Comparison of ENCODE assay signal across 11 cellular contexts in genomic region chr4:48699470-48699869, GRCh38.
A peak's percentile ranks its signal among the peaks of the same experiment; 100 is the strongest.
DNase-seq lines count a peak whose midpoint lies in the region; ATAC-seq and TF ChIP-seq lines count a peak whose summit lies in the region.
"Had no signal": no experiment of that assay in that cellular context is flagged by ENCODE, and none has a peak within 500 bp of the region (broad histone marks: within the 10 kb centered on the region; RNA-seq: fewer than 3 reads in every experiment).

No MANE protein-coding gene starts in this region.

- TSS peak; percentile 59 for BruUV-seq in Panc1 (replicated peaks; lab: Mats Ljungman, UMichigan)

- no peaks in the 10 kb centered on the region for H3K27me3 ChIP-seq in Panc1 (ENCODE audit: control insufficient read depth, insufficient read depth, low read length)
- H3K27me3 ChIP-seq: cardiac muscle cell had no signal

- peak overlapping the region; percentile 9 to 37; a peak in 2 of 4 replicates for H3K4me3 ChIP-seq in Panc1 (ENCODE audit: low read depth in 2 of 2, low read length in 2 of 2)
- H3K4me3 ChIP-seq: cardiac muscle cell had no signal

- H3K4me1 ChIP-seq in Panc1 (ENCODE audit: control insufficient read depth, insufficient read depth, low read length) = peaks cover 26% of the 10 kb centered on the region

- intact Hi-C loops in activated CD4-positive, alpha-beta T cell treated with anti-CD3 and anti-CD28 coated beads for 36 hours (cut with DNase I, micrococcal nuclease) = loop anchor here in 1 of 2 experiments (5.0 kb wide), 1 partner anchor 208 kb away; the partner anchor contains the start of gene OCIAD2
- intact Hi-C loops in Panc1 (cut with micrococcal nuclease; ENCODE audit: unreplicated experiment) = no loop called here

- POLR2A ChIA-PET in activated CD4-positive, alpha-beta T cell treated with anti-CD3 and anti-CD28 coated beads for 36 hours (lab: Charles Lee) = interaction anchor here (1.0 kb wide), 1 partner anchor 30 kb away, joined by 3 read pairs; no protein-coding TSS in a partner anchor
- POLR2A ChIA-PET in Panc1 (lab: Charles Lee) = no interaction called here

- H3K27ac ChIP-seq in Panc1 (ENCODE audit: low read length) = peak overlapping the region; percentile 87

- no peaks in the 10 kb centered on the region for H3K27me3 Mint-ChIP-seq in activated CD4-positive, alpha-beta T cell treated with anti-CD3 and anti-CD28 coated beads for 36 hours

- no peak overlapping the region for H3K4me3 Mint-ChIP-seq in activated CD4-positive, alpha-beta T cell treated with anti-CD3 and anti-CD28 coated beads for 36 hours
- H3K4me3 Mint-ChIP-seq: WTC11 had no signal

- peaks cover 8% of the 10 kb centered on the region for H3K36me3 Mint-ChIP-seq in activated CD4-positive, alpha-beta T cell treated with anti-CD3 and anti-CD28 coated beads for 36 hours (ENCODE audit: low read depth)
- H3K36me3 Mint-ChIP-seq: WTC11 had no signal

- TF ChIP-seq CTCF in Panc1 (IDR thresholded peaks at IDR 0.05) = no peak

- in situ Hi-C loops in Panc1 (cut with HindIII; ENCODE audit: low pct_unique_long_range_greater_than_20kb, low sequenced_read_pairs) = no loop called here

- no peaks in the 10 kb centered on the region for H3K9me3 Mint-ChIP-seq in activated CD4-positive, alpha-beta T cell treated with anti-CD3 and anti-CD28 coated beads for 36 hours (ENCODE audit: low read depth)
- H3K9me3 Mint-ChIP-seq: WTC11 had no signal

- no peaks in the 10 kb centered on the region for H3K9me3 ChIP-seq in Panc1 (ENCODE audit: control insufficient read depth, insufficient read depth, low read depth, low read length)

- H3K4me1 Mint-ChIP-seq in activated CD4-positive, alpha-beta T cell treated with anti-CD3 and anti-CD28 coated beads for 36 hours = peaks cover 62% of the 10 kb centered on the region

- H3K27ac Mint-ChIP-seq in activated CD4-positive, alpha-beta T cell treated with anti-CD3 and anti-CD28 coated beads for 36 hours = no peak overlapping the region

- H3K36me3 ChIP-seq in Panc1 (ENCODE audit: control insufficient read depth, insufficient read depth, low read length) = no peaks in the 10 kb centered on the region
- H3K36me3 ChIP-seq: cardiac muscle cell had no signal

- DNase-seq in activated CD4-positive, alpha-beta T cell treated with anti-CD3 and anti-CD28 coated beads for 36 hours = no peak
- DNase-seq in activated CD4-positive, alpha-beta T cell treated with anti-CD3 and anti-CD28 coated beads for 48 hours = no peak
- DNase-seq in Panc1 (ENCODE audit: low read depth, low spot score) (peak; percentile 30), retina (peak; percentile 5), NCI-H2227 treated with DMSO at 0.1 percent for 48 hours (lab: John Stamatoyannopoulos, UW) (no peak), dedifferentiated amniotic fluid mesenchymal stem cell (ENCODE audit: extremely low spot score) (no peak)
- DNase-seq in stimulated activated naive CD4-positive, alpha-beta T cell treated with Interleukin-2 at 50 U/mL for 16 hours (lab: John Stamatoyannopoulos, UW) = no peak
- DNase-seq: NCI-H446 treated with DMSO at 0.1 percent for 48 hours had no signal

- CTCF ChIA-PET in activated CD4-positive, alpha-beta T cell treated with anti-CD3 and anti-CD28 coated beads for 36 hours (lab: Charles Lee) = interaction anchor here (1.2 kb wide), 1 partner anchor 12 kb away, joined by 3 read pairs; no protein-coding TSS in a partner anchor
- CTCF ChIA-PET in Panc1 (lab: Charles Lee) = no interaction called here

- peak; percentile 30 for ATAC-seq in activated CD4-positive, alpha-beta T cell treated with anti-CD3 and anti-CD28 coated beads for 36 hours
- ATAC-seq in Panc1 = 0 out of 2 replicates have a peak, but pooled peaks have one; percentile 11
- peak; percentile 27 for ATAC-seq in esophagus mucosa

Comparison
In these comparisons a context has a peak if more than half of its experiments do, and no peak if none do; other contexts are left out.
1. DNase-seq: peak in Panc1 (single experiment) and retina (single experiment); none in activated CD4-positive, alpha-beta T cell treated with anti-CD3 and anti-CD28 coated beads for 36 hours (single experiment), activated CD4-positive, alpha-beta T cell treated with anti-CD3 and anti-CD28 coated beads for 48 hours (single experiment), NCI-H2227 treated with DMSO at 0.1 percent for 48 hours (single experiment), dedifferentiated amniotic fluid mesenchymal stem cell (single experiment) and stimulated activated naive CD4-positive, alpha-beta T cell treated with Interleukin-2 at 50 U/mL for 16 hours (single experiment).
2. Peak in every context shown above with its lines, with median percentiles within 50 percentile points of each other: ATAC-seq.